Comparison of ENCODE assay signal across 1 cellular context in the genomic region with DNA sequence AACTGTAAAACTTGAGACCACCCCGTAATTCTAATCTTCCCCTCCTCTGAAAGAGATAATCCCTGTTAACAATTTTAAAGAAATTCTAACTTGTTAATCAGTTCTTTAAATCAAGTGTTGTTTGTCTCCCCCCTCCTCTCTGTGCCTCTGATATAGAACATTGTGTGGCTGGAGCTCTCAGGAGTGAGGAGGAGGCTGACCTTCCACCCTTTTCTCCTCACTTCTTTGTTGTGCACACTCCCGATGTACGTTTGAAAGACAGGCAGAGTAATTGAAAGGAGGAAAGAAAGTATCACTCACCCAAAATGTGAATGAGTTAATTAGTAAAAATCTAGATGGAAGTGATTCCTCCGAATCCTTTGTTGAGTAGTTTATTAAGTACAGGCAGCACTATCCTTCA.
TF ChIP-seq lines count a peak whose summit lies in the region.

No MANE protein-coding gene starts in this region.

TF ChIP-seq in HepG2, 621 proteins besides CTCF, POLR2A, EP300 and RAD21 (continued from another document):
- TF ChIP-seq MLX (CRISPR knock-in tag; IDR thresholded peaks at IDR 0.05) = no peak
- no peak for TF ChIP-seq GLI4 (CRISPR knock-in tag; IDR thresholded peaks at IDR 0.05; ENCODE audit: borderline replicate concordance)
